ENCODE assay signal across 9 cellular contexts in genomic region chr1:112840631-112841624, GRCh38.
A peak's percentile ranks its signal among the peaks of the same experiment; 100 is the strongest.
DNase-seq lines count a peak whose midpoint lies in the region; ATAC-seq and TF ChIP-seq lines count a peak whose summit lies in the region.
"Had no signal": no experiment of that assay in that cellular context is flagged by ENCODE, and none has a peak within 500 bp of the region (broad histone marks: within the 10 kb centered on the region; RNA-seq: fewer than 3 reads in every experiment).

No MANE protein-coding gene starts in this region.

- H3K27ac ChIP-seq in colonic mucosa, result no peak overlapping the region
- H3K27ac ChIP-seq: upper lobe of left lung had no signal

- no peak overlapping the region for H3K27ac Mint-ChIP-seq in activated CD4-positive, alpha-beta T cell treated with anti-CD3 and anti-CD28 coated beads, Interleukin-2, amount 10 ng/mL, durations not matched to agents 7 days and 5 days
- no peak overlapping the region for H3K27ac Mint-ChIP-seq in T-helper 2 cell treated with Interferon-gamma antibody and Interleukin-4, amounts not matched to agents 5 μg/mL and 100 μg/mL, for 36 hours

- H3K36me3 Mint-ChIP-seq in activated CD4-positive, alpha-beta T cell treated with anti-CD3 and anti-CD28 coated beads, Interleukin-2, amount 10 ng/mL, durations not matched to agents 7 days and 5 days (ENCODE audit: low read depth), result no peaks in the 10 kb centered on the region
- H3K36me3 Mint-ChIP-seq in T-helper 2 cell treated with Interferon-gamma antibody and Interleukin-4, amounts not matched to agents 5 μg/mL and 100 μg/mL, for 36 hours (ENCODE audit: low read depth), result no peaks in the 10 kb centered on the region

- no peaks in the 10 kb centered on the region for H3K9me3 Mint-ChIP-seq in activated CD4-positive, alpha-beta T cell treated with anti-CD3 and anti-CD28 coated beads, Interleukin-2, amount 10 ng/mL, durations not matched to agents 7 days and 5 days
- no peaks in the 10 kb centered on the region for H3K9me3 Mint-ChIP-seq in T-helper 2 cell treated with Interferon-gamma antibody and Interleukin-4, amounts not matched to agents 5 μg/mL and 100 μg/mL, for 36 hours

- no peak overlapping the region for H3K9ac ChIP-seq in colonic mucosa (ENCODE audit: low read depth in 2 of 2, low read length in 2 of 2)

- no peaks in the 10 kb centered on the region for H3K4me1 ChIP-seq in colonic mucosa

- H3K36me3 ChIP-seq in colonic mucosa, result no peaks in the 10 kb centered on the region
- H3K36me3 ChIP-seq: upper lobe of left lung had no signal

- CTCF ChIA-PET in activated CD4-positive, alpha-beta T cell treated with anti-CD3 and anti-CD28 coated beads, Interleukin-2, amount 10 ng/mL, durations not matched to agents 7 days and 5 days (lab: Charles Lee), result interaction anchor here (0.6 kb wide), 1 partner anchor 9 kb away, joined by 3 read pairs; no protein-coding TSS in a partner anchor

- H3K4me3 ChIP-seq in colonic mucosa, result no peak overlapping the region
- H3K4me3 ChIP-seq: upper lobe of left lung had no signal

- intact Hi-C loops in colonic mucosa (cut with DNase I), result no loop called here
- intact Hi-C loops in cardiac septum (cut with DNase I), result no loop called here

- no peak for TF ChIP-seq CTCF in colonic mucosa (IDR thresholded peaks at IDR 0.05)

- POLR2A ChIA-PET in activated CD4-positive, alpha-beta T cell treated with anti-CD3 and anti-CD28 coated beads, Interleukin-2, amount 10 ng/mL, durations not matched to agents 7 days and 5 days (lab: Charles Lee), result no interaction called here

- peaks cover 13% of the 10 kb centered on the region for H3K4me1 Mint-ChIP-seq in activated CD4-positive, alpha-beta T cell treated with anti-CD3 and anti-CD28 coated beads, Interleukin-2, amount 10 ng/mL, durations not matched to agents 7 days and 5 days
- H3K4me1 Mint-ChIP-seq in T-helper 2 cell treated with Interferon-gamma antibody and Interleukin-4, amounts not matched to agents 5 μg/mL and 100 μg/mL, for 36 hours (ENCODE audit: low read depth), result peaks cover 26% of the 10 kb centered on the region

- H3K27me3 ChIP-seq in colonic mucosa, result no peaks in the 10 kb centered on the region
- H3K27me3 ChIP-seq: upper lobe of left lung had no signal

- no peaks in the 10 kb centered on the region for H3K9me3 ChIP-seq in colonic mucosa
- H3K9me3 ChIP-seq: upper lobe of left lung had no signal

- DNase-seq in activated CD4-positive, alpha-beta T cell treated with anti-CD3 and anti-CD28 coated beads, Interleukin-2, amount 10 ng/mL, durations not matched to agents 7 days and 5 days, result no peak
- DNase-seq in activated CD4-positive, alpha-beta T cell treated with anti-CD3 and anti-CD28 coated beads for 4 hours, result no peak
- DNase-seq in T-helper 2 cell treated with Interferon-gamma antibody and Interleukin-4, amounts not matched to agents 5 μg/mL and 100 μg/mL, for 36 hours (ENCODE audit: low spot score), result no peak
- DNase-seq in renal cortical epithelial cell (ENCODE audit: low read depth) (peak; percentile 65), ecto neural progenitor cell (ENCODE audit: low spot score) (no peak), colonic mucosa (no peak), cardiac septum (ENCODE audit: low spot score) (no peak)
- DNase-seq: upper lobe of left lung had no signal

- H3K27me3 Mint-ChIP-seq in activated CD4-positive, alpha-beta T cell treated with anti-CD3 and anti-CD28 coated beads, Interleukin-2, amount 10 ng/mL, durations not matched to agents 7 days and 5 days, result peaks cover 27% of the 10 kb centered on the region
- peaks cover 26% of the 10 kb centered on the region for H3K27me3 Mint-ChIP-seq in T-helper 2 cell treated with Interferon-gamma antibody and Interleukin-4, amounts not matched to agents 5 μg/mL and 100 μg/mL, for 36 hours (ENCODE audit: low read depth)

- H3K4me3 Mint-ChIP-seq in activated CD4-positive, alpha-beta T cell treated with anti-CD3 and anti-CD28 coated beads, Interleukin-2, amount 10 ng/mL, durations not matched to agents 7 days and 5 days, result peak overlapping the region; percentile 32
- peak overlapping the region; percentile 63 for H3K4me3 Mint-ChIP-seq in T-helper 2 cell treated with Interferon-gamma antibody and Interleukin-4, amounts not matched to agents 5 μg/mL and 100 μg/mL, for 36 hours

- ATAC-seq in HG03520 (IDR thresholded peaks at IDR 0.05; ENCODE audit: unreplicated experiment), result peak; percentile 72
